ENCODE assay signal across 8 cellular contexts in genomic region chr17:42409467-42410351, GRCh38. TPM values are rescaled to one million over a fixed set of nuclear protein-coding genes. Genes with fewer than 3 reads are reported as not detected.
DNase-seq lines count a peak whose midpoint lies in the region; ATAC-seq, FAIRE-seq and TF ChIP-seq lines count a peak whose summit lies in the region.

No MANE protein-coding gene starts in this region.

- H3K36me3 Mint-ChIP-seq in brain = no peaks in the 10 kb centered on the region
- no peaks in the 10 kb centered on the region for H3K36me3 Mint-ChIP-seq in progenitor cell of endocrine pancreas (ENCODE audit: insufficient read depth)

- H3K14ac ChIP-seq in IMR-90 (replicated peaks; ENCODE audit: low read depth, low read length) = peak overlapping the region; percentile 55

- no peak overlapping the region for H3K56ac ChIP-seq in IMR-90 (ENCODE audit: extremely low read depth, insufficient read depth, low read length)

- peak overlapping the region; percentile 29; the same call in 1 of the 2 replicates for H2AK5ac ChIP-seq in IMR-90 (ENCODE audit: low read depth, low read length)

- H2BK15ac ChIP-seq in IMR-90 (ENCODE audit: low read depth, low read length) = no peak overlapping the region; the same call in 2 of the 3 replicates

- H3K9ac ChIP-seq in IMR-90 (ENCODE audit: low read depth, low read length) = no peak overlapping the region
- peak overlapping the region; percentile 62 for H3K9ac ChIP-seq in keratinocyte (ENCODE audit: control insufficient read depth, extremely low read depth, insufficient read depth, low read length)

- peak overlapping the region in 1 of 2 experiments; percentile 7; a peak in 1 of 4 replicates for H4K8ac ChIP-seq in IMR-90 (ENCODE audit: low read depth in 2 of 2, low read length in 2 of 2)

- H3K79me2 ChIP-seq in keratinocyte (ENCODE audit: control insufficient read depth, insufficient read depth, low read length) = peaks cover 83% of the 10 kb centered on the region

- peak overlapping the region; percentile 38 for H3K4ac ChIP-seq in IMR-90 (ENCODE audit: low read depth, low read length)

- H3K36me3 ChIP-seq in IMR-90 (ENCODE audit: control insufficient read depth, insufficient read depth, low read length) = peaks cover 19% of the 10 kb centered on the region
- H3K36me3 ChIP-seq in keratinocyte (ENCODE audit: control insufficient read depth in 2 of 2, extremely low read depth in 1 of 2, insufficient read depth in 2 of 2, low read length in 2 of 2) = peaks cover 6 to 28% of the 10 kb centered on the region in 2 experiments
- H3K36me3 ChIP-seq in testis (ENCODE audit: low read depth, missing control alignments) = no peaks in the 10 kb centered on the region

- H3K9me3 ChIP-seq in IMR-90 (ENCODE audit: control insufficient read depth, insufficient read depth, low read length) (no peaks in the 10 kb centered on the region), keratinocyte (ENCODE audit: control insufficient read depth, low read depth, low read length) (no peaks in the 10 kb centered on the region), testis (no peaks in the 10 kb centered on the region)

- H3K27ac Mint-ChIP-seq in brain (peak overlapping the region in 4 of 5 experiments; percentile 4 to 89 (median 74)), progenitor cell of endocrine pancreas (no peak overlapping the region)

- intact Hi-C loops in IMR-90 (cut with micrococcal nuclease) = loop anchor here (5.0 kb wide), 1 partner anchor 108 kb away; no protein-coding TSS in a partner anchor
- intact Hi-C loops in testis (cut with DNase I; ENCODE audit: low total_unique reads) = loop anchor here (5.0 kb wide), 1 partner anchor 87 kb away; no protein-coding TSS in a partner anchor

- H3K18ac ChIP-seq in IMR-90 (ENCODE audit: low read depth, low read length) = no peak overlapping the region

- TF ChIP-seq RAD21 in IMR-90 (IDR thresholded peaks at IDR 0.05; ENCODE audit: low read length) = 0 out of 2 replicates have a peak, but pooled peaks have one; percentile 7

- H2BK20ac ChIP-seq in IMR-90 (ENCODE audit: low read depth, low read length) = no peak overlapping the region; the same call in 1 of the 2 replicates

- no TSS peak for BruUV-seq in IMR-90 (replicated peaks; lab: Mats Ljungman, UMichigan)

- CTCF ChIA-PET in IMR-90 (lab: Yijun Ruan, JAX) = interaction anchor here (0.6 to 1.3 kb wide), 5 partner anchors 10 to 100 kb away, joined by 3 to 7 read pairs (median 3); partner anchors contain the start of gene CAVIN1

- DNase-seq in IMR-90 = peak; percentile 91
- DNase-seq in keratinocyte (ENCODE audit: low read depth, low spot score) = no peak
- DNase-seq in testis = no peak
- DNase-seq in progenitor cell of endocrine pancreas (ENCODE audit: low spot score, unreplicated experiment) = no peak
- no peak for DNase-seq in NCI-H1105 (lab: John Stamatoyannopoulos, UW)
- no peak for DNase-seq in activated CD4-positive, alpha-beta T cell treated with anti-CD3 and anti-CD28 coated beads, Interleukin-2, amount 50 U/mL, for 48 hours

- TF ChIP-seq POLR2A in IMR-90 (IDR thresholded peaks at IDR 0.05; ENCODE audit: low read depth, low read length) = no peak
- no peak for TF ChIP-seq POLR2A in testis (IDR thresholded peaks at IDR 0.05)

- peak overlapping the region; percentile 23 for H2AK9ac ChIP-seq in IMR-90 (replicated peaks; ENCODE audit: low read depth, low read length, poor library complexity)

- peaks cover 0 to 65% of the 10 kb centered on the region in 2 experiments; a peak in 2 of 4 replicates for H3K79me1 ChIP-seq in IMR-90 (ENCODE audit: low read depth in 1 of 2, low read length in 2 of 2)

- H3K4me2 ChIP-seq in IMR-90 (ENCODE audit: low read depth, low read length) = peak overlapping the region; percentile 64
- peak overlapping the region; percentile 75 for H3K4me2 ChIP-seq in keratinocyte (ENCODE audit: control insufficient read depth, extremely low read depth, insufficient read depth, low read depth, low read length)

- H3K27ac ChIP-seq in IMR-90 (ENCODE audit: insufficient read depth, low read length) (peak overlapping the region; percentile 65; the same call in 1 of the 2 replicates), keratinocyte (ENCODE audit: control insufficient read depth, insufficient read depth, low read length) (peak overlapping the region; percentile 88), testis (peak overlapping the region; percentile 68 to 76)

- peak overlapping the region; percentile 49; the same call in 1 of the 2 replicates for H3K23ac ChIP-seq in IMR-90 (ENCODE audit: low read depth, low read length)

- H4K91ac ChIP-seq in IMR-90 (ENCODE audit: insufficient read depth, low read depth, low read length) = no peak overlapping the region

- no peak overlapping the region for H2BK120ac ChIP-seq in IMR-90 (ENCODE audit: low read depth, low read length)

- peak overlapping the region in 2 of 5 experiments; percentile 22 to 32 for H3K4me3 Mint-ChIP-seq in brain
- no peak overlapping the region for H3K4me3 Mint-ChIP-seq in progenitor cell of endocrine pancreas (ENCODE audit: low read depth)

- in situ Hi-C loops in IMR-90 (cut with MboI; ENCODE audit: low sequenced_read_pairs) = no loop called here

- ATAC-seq in IMR-90 (ENCODE audit: low read depth) = peak; percentile 73
- ATAC-seq in GM21717 (IDR thresholded peaks at IDR 0.05; ENCODE audit: unreplicated experiment) = no peak

- H3K27me3 ChIP-seq in IMR-90 (ENCODE audit: control insufficient read depth, insufficient read depth, low read length) = no peaks in the 10 kb centered on the region
- no peaks in the 10 kb centered on the region for H3K27me3 ChIP-seq in keratinocyte (ENCODE audit: control insufficient read depth, extremely low read depth, insufficient read depth, low read length)
- H3K27me3 ChIP-seq in testis = no peaks in the 10 kb centered on the region

- peaks cover 32% of the 10 kb centered on the region for H3K9me1 ChIP-seq in IMR-90 (ENCODE audit: insufficient read depth, low read length)
- peaks cover 8% of the 10 kb centered on the region for H3K9me1 ChIP-seq in keratinocyte (ENCODE audit: control insufficient read depth, extremely low read depth, insufficient read depth, low read length)

- H4K20me1 ChIP-seq in IMR-90 (ENCODE audit: insufficient read depth, low read length) (peaks cover 100% of the 10 kb centered on the region), keratinocyte (ENCODE audit: control insufficient read depth, extremely low read depth, insufficient read depth, low read length) (peaks cover 46% of the 10 kb centered on the region)

- H3K4me1 Mint-ChIP-seq in brain (peaks cover 44% of the 10 kb centered on the region), progenitor cell of endocrine pancreas (ENCODE audit: low read depth) (peaks cover 2% of the 10 kb centered on the region)

- TF ChIP-seq CTCF in IMR-90 (conservative IDR thresholded peaks at IDR 0.05; ENCODE audit: low read depth, low read length) (no peak), brain (conservative IDR thresholded peaks at IDR 0.05) (no peak), keratinocyte (optimal IDR thresholded peaks at IDR 0.05 in 1 of 3, IDR thresholded peaks at IDR 0.05 in 1 of 3, conservative IDR thresholded peaks at IDR 0.05 in 1 of 3; ENCODE audit: extremely low read depth in 1 of 3, insufficient read depth in 2 of 3, low read length in 3 of 3) (no peak), testis (IDR thresholded peaks at IDR 0.05) (no peak), progenitor cell of endocrine pancreas (IDR thresholded peaks at IDR 0.05; ENCODE audit: unreplicated experiment) (no peak)

- H3K4me1 ChIP-seq in IMR-90 (ENCODE audit: control insufficient read depth, insufficient read depth, low read length) (peaks cover 40% of the 10 kb centered on the region), keratinocyte (ENCODE audit: control insufficient read depth, extremely low read depth, insufficient read depth, low read length) (peaks cover 70% of the 10 kb centered on the region), testis (peaks cover 40% of the 10 kb centered on the region)

- no peak overlapping the region; the same call in 1 of the 2 replicates for H4K5ac ChIP-seq in IMR-90 (ENCODE audit: low read depth, low read length)

- FAIRE-seq in keratinocyte (lab: Jason Lieb, UNC) = peak; percentile 84

- peak overlapping the region; percentile 39 for H2BK5ac ChIP-seq in IMR-90 (ENCODE audit: low read depth, low read length, poor library complexity, severe bottlenecking)

- H2AFZ ChIP-seq in IMR-90 (replicated peaks; ENCODE audit: low read length, poor library complexity) (no peak overlapping the region), keratinocyte (ENCODE audit: control insufficient read depth, low read length) (no peak overlapping the region)

- H3K4me3 ChIP-seq in IMR-90 (ENCODE audit: insufficient read depth, low read depth, low read length) = no peak overlapping the region
- peak overlapping the region in 2 of 3 experiments; percentile 22 to 54 for H3K4me3 ChIP-seq in keratinocyte (ENCODE audit: control insufficient read depth in 2 of 3, extremely low read depth in 1 of 3, insufficient read depth in 2 of 3, low read depth in 1 of 3, low read length in 3 of 3)
- H3K4me3 ChIP-seq in testis = no peak overlapping the region

- peaks cover 0 to 5% (median 2%) of the 10 kb centered on the region in 5 experiments for H3K9me3 Mint-ChIP-seq in brain
- no peaks in the 10 kb centered on the region for H3K9me3 Mint-ChIP-seq in progenitor cell of endocrine pancreas (ENCODE audit: low read depth)

- dilution Hi-C loops in IMR-90 (cut with HindIII; ENCODE audit: low sequenced_read_pairs, unreplicated experiment) (no loop called here), keratinocyte (cut with MboI; ENCODE audit: extremely low pct_ligation_motif_present, low sequenced_read_pairs) (no loop called here)

- WGBS in IMR-90 (ENCODE audit: extremely low coverage in 2 of 2, insufficient read length in 1 of 2), 2 experiments = 82% methylated on average over 2 of the region's 8 CpGs; no CpG with 5 or more reads in 1 of the 2 experiments
- WGBS in testis, 2 donors = 45 to 46% methylated on average over 8 of the region's 8 CpGs

- H3K27me3 Mint-ChIP-seq in brain (peaks cover 7% of the 10 kb centered on the region), progenitor cell of endocrine pancreas (peaks cover 9% of the 10 kb centered on the region)

- POLR2A ChIA-PET in IMR-90 (lab: Charles Lee; ENCODE audit: unreplicated experiment) = interaction anchor here (0.5 to 1.3 kb wide), 2 partner anchors 7 to 14 kb away, joined by 4 to 5 read pairs; partner anchors contain the start of gene CAVIN1

RNA-seq across cellular contexts. Expression of gene CAVIN1, which starts 13.3 kb away (rescaled TPM):
- total RNA-seq in IMR-90 (2012; rRNA removed) (556 and 644 TPM in 2 replicates), testis (10 to 100 TPM; 49.4 to 68.4 TPM), progenitor cell of endocrine pancreas (1.1 and 1.8 TPM in 2 replicates)
- polyA plus RNA-seq in IMR-90 (2012; rRNA removed) (491 and 533 TPM in 2 replicates), brain (ENCODE audit: insufficient read depth, low read depth, low replicate concordance) (36.9 TPM), keratinocyte (172 to 237 TPM (median 190 TPM) in 3 replicates), testis (ENCODE audit: insufficient read depth, low read depth, low replicate concordance) (106 TPM)
- 401 and 422 TPM in 2 replicates for polyA plus RNA-seq in IMR-90 (2012; cell fraction: cytosol; rRNA removed)
- polyA plus RNA-seq in IMR-90 (2012; cell fraction: nucleus; rRNA removed; ENCODE audit: low replicate concordance) = 174 and 195 TPM in 2 replicates
- polyA plus RNA-seq in keratinocyte (2011; ENCODE audit: low read depth) = 43.7 TPM
- 134 and 236 TPM in 2 replicates for polyA plus RNA-seq in keratinocyte (2011; cell fraction: cytosol; rRNA removed)
- 203 and 264 TPM in 2 replicates for polyA plus RNA-seq in keratinocyte (2011; cell fraction: nucleus; rRNA removed)
- polyA plus RNA-seq in keratinocyte (2012; ENCODE audit: low replicate concordance) = 65.9 and 369 TPM in 2 replicates
- polyA minus RNA-seq in keratinocyte = 128 to 158 TPM (median 146 TPM) in 3 replicates
- polyA minus RNA-seq in keratinocyte (2011; cell fraction: cytosol; rRNA and poly(A)+ RNA removed) = 419 TPM
- 148 and 193 TPM in 2 replicates for polyA minus RNA-seq in keratinocyte (2011; cell fraction: nucleus; rRNA and poly(A)+ RNA removed)

RNA-seq across cellular contexts. Expression of gene STAT3, which starts 21.5 kb away (rescaled TPM):
- total RNA-seq in IMR-90 (2012; rRNA removed) (61.9 and 66.3 TPM in 2 replicates), testis (100 to 1,000 TPM; 107 to 117 TPM), progenitor cell of endocrine pancreas (41.2 and 42.2 TPM in 2 replicates)
- polyA plus RNA-seq in IMR-90 (2012; rRNA removed) (47.2 and 48.0 TPM in 2 replicates), brain (ENCODE audit: insufficient read depth, low read depth, low replicate concordance) (81.5 TPM), keratinocyte (30.6 to 55.8 TPM (median 37.4 TPM) in 3 replicates), testis (ENCODE audit: insufficient read depth, low read depth, low replicate concordance) (69.5 TPM)
- 28.3 and 33.2 TPM in 2 replicates for polyA plus RNA-seq in IMR-90 (2012; cell fraction: cytosol; rRNA removed)
- polyA plus RNA-seq in IMR-90 (2012; cell fraction: nucleus; rRNA removed; ENCODE audit: low replicate concordance) = 56.6 and 109 TPM in 2 replicates
- 36.5 TPM for polyA plus RNA-seq in keratinocyte (2011; ENCODE audit: low read depth)
- 40.0 and 43.3 TPM in 2 replicates for polyA plus RNA-seq in keratinocyte (2011; cell fraction: cytosol; rRNA removed)
- polyA plus RNA-seq in keratinocyte (2011; cell fraction: nucleus; rRNA removed) = 68.3 and 77.9 TPM in 2 replicates
- polyA plus RNA-seq in keratinocyte (2012; ENCODE audit: low replicate concordance) = 44.6 and 57.8 TPM in 2 replicates
- polyA minus RNA-seq in keratinocyte = 70.0 to 118 TPM (median 78.5 TPM) in 3 replicates
- polyA minus RNA-seq in keratinocyte (2011; cell fraction: cytosol; rRNA and poly(A)+ RNA removed) = 59.5 TPM
- 45.8 and 80.0 TPM in 2 replicates for polyA minus RNA-seq in keratinocyte (2011; cell fraction: nucleus; rRNA and poly(A)+ RNA removed)

RNA-seq across cellular contexts. Expression of gene ATP6V0A1, which starts 49.0 kb away (rescaled TPM):
- total RNA-seq in IMR-90 (2012; rRNA removed) = 18.8 and 23.6 TPM in 2 replicates
- 34.0 and 36.2 TPM in 2 replicates for polyA plus RNA-seq in IMR-90 (2012; rRNA removed)
- polyA plus RNA-seq in IMR-90 (2012; cell fraction: cytosol; rRNA removed) = 24.2 and 40.8 TPM in 2 replicates
- polyA plus RNA-seq in IMR-90 (2012; cell fraction: nucleus; rRNA removed; ENCODE audit: low replicate concordance) = 174 and 188 TPM in 2 replicates
- polyA plus RNA-seq in brain (ENCODE audit: insufficient read depth, low read depth, low replicate concordance) = 163 TPM
- polyA plus RNA-seq in keratinocyte = 24.0 to 43.7 TPM (median 41.9 TPM) in 3 replicates
- polyA plus RNA-seq in keratinocyte (2011; ENCODE audit: low read depth) = 81.1 TPM
- 29.9 and 32.5 TPM in 2 replicates for polyA plus RNA-seq in keratinocyte (2011; cell fraction: cytosol; rRNA removed)
- polyA plus RNA-seq in keratinocyte (2011; cell fraction: nucleus; rRNA removed) = 212 and 232 TPM in 2 replicates
- 33.5 and 52.8 TPM in 2 replicates for polyA plus RNA-seq in keratinocyte (2012; ENCODE audit: low replicate concordance)
- 112 to 261 TPM (median 142 TPM) in 3 replicates for polyA minus RNA-seq in keratinocyte
- polyA minus RNA-seq in keratinocyte (2011; cell fraction: cytosol; rRNA and poly(A)+ RNA removed) = 34.3 TPM
- polyA minus RNA-seq in keratinocyte (2011; cell fraction: nucleus; rRNA and poly(A)+ RNA removed) = 203 and 207 TPM in 2 replicates
- total RNA-seq in testis = 100 to 1,000 TPM; 131 to 143 TPM
- polyA plus RNA-seq in testis (ENCODE audit: insufficient read depth, low read depth, low replicate concordance) = 89.9 TPM
- total RNA-seq in progenitor cell of endocrine pancreas = 86.3 and 90.5 TPM in 2 replicates

Comparison
In these comparisons a context has a peak if more than half of its experiments do, and no peak if none do; other contexts are left out.
1. H3K4me3 ChIP-seq: peak in keratinocyte (2 of 3); none in IMR-90 (single experiment) and testis (0 of 2).
2. Peak in every context shown above with its lines, with median percentiles within 50 percentile points of each other: H3K27ac ChIP-seq.